ENCODE assay signal across 13 cellular contexts in the genomic region with DNA sequence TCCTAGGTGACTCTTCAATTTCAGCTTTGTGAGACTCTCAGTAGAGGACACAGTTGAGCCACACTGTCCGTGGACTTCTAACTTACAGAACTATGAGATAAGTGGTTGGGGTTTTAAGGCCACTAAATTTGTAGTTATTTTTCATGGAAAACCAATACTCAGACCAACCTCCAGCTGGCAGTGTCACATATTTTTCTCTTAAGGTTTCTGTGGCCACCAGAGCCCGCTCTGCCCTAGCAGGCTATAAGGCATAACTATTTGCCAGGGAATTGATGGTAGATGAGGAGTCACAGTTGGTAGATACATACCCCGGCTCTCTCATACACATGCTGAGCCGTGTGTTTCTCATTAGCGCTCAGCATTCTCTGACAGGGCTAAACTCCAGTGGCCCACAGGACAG.
DNase-seq lines count a peak whose midpoint lies in the region; ATAC-seq, FAIRE-seq and TF ChIP-seq lines count a peak whose summit lies in the region.
"Had no signal": no experiment of that assay in that cellular context is flagged by ENCODE, and none has a peak within 500 bp of the region (broad histone marks: within the 10 kb centered on the region; RNA-seq: fewer than 3 reads in every experiment).

No MANE protein-coding gene starts in this region.

- no peak overlapping the region for H3K23ac ChIP-seq in H1 (ENCODE audit: insufficient read length)

- H2BK5ac ChIP-seq in H1 (ENCODE audit: low read depth, low read length), result no peak overlapping the region

- DNase-seq in GM04504 (ENCODE audit: low read depth), result peak; percentile 1
- no peak for DNase-seq in H1 (ENCODE audit: low read depth in 1 of 2, low spot score in 2 of 2)
- no peak for DNase-seq in right lobe of liver
- no peak for DNase-seq in CD8-positive, alpha-beta T cell
- DNase-seq in activated CD4-positive, alpha-beta T cell treated with anti-CD3 and anti-CD28 coated beads, Interleukin-2, amount 50 U/mL, for 48 hours, result no peak
- DNase-seq: activated naive CD8-positive, alpha-beta T cell treated with anti-CD3 and anti-CD28 coated beads, Interleukin-2, amount 50 U/mL, for 24 hours; activated T-cell treated with anti-CD3 and anti-CD28 coated beads, Interleukin-2, amount 50 U/mL, for 24 hours; cortex of kidney; T-cell had no signal

- H4K5ac ChIP-seq in H1 (ENCODE audit: insufficient read length, low read depth, low read length), result no peak overlapping the region

- no peak overlapping the region for H3K4me3 ChIP-seq in OCI-LY3 (ENCODE audit: low read length)
- no peak overlapping the region for H3K4me3 ChIP-seq in H1 (ENCODE audit: extremely low read depth in 1 of 4, insufficient read depth in 2 of 4, low read depth in 3 of 4, low read length in 4 of 4)
- H3K4me3 ChIP-seq in right lobe of liver, result no peak overlapping the region
- no peak overlapping the region for H3K4me3 ChIP-seq in CD8-positive, alpha-beta T cell (ENCODE audit: low read depth, low read length)
- H3K4me3 ChIP-seq: esophagus muscularis mucosa had no signal

- H3K79me1 ChIP-seq in H1 (ENCODE audit: low read depth, low read length), result no peaks in the 10 kb centered on the region

- H3K18ac ChIP-seq in H1 (ENCODE audit: extremely low read depth, low read length), result no peak overlapping the region

- H3K27me3 ChIP-seq in OCI-LY3 (ENCODE audit: low read depth, low read length), result no peaks in the 10 kb centered on the region
- H3K27me3 ChIP-seq in H1 (replicated peaks in 1 of 4; ENCODE audit: control insufficient read depth in 3 of 4, extremely low read depth in 1 of 4, insufficient read depth in 3 of 4, low read length in 3 of 4), result no peaks in the 10 kb centered on the region
- no peaks in the 10 kb centered on the region for H3K27me3 ChIP-seq in right lobe of liver
- no peaks in the 10 kb centered on the region for H3K27me3 ChIP-seq in CD8-positive, alpha-beta T cell (ENCODE audit: insufficient read depth, low read length)
- H3K27me3 ChIP-seq: esophagus muscularis mucosa had no signal

- H4K8ac ChIP-seq in H1 (ENCODE audit: extremely low read depth, insufficient read depth, low read length), result no peak overlapping the region

- H3K27ac Mint-ChIP-seq in CD8-positive, alpha-beta T cell, result no peak overlapping the region
- H3K27ac Mint-ChIP-seq: activated naive CD8-positive, alpha-beta T cell treated with anti-CD3 and anti-CD28 coated beads, Interleukin-2, amount 50 U/mL, for 24 hours; activated T-cell treated with anti-CD3 and anti-CD28 coated beads, Interleukin-2, amount 50 U/mL, for 24 hours; stimulated activated naive CD8-positive, alpha-beta T cell treated with anti-CD3 and anti-CD28 coated beads, Interleukin-15, Interleukin-2, amounts not matched to agents 100 ng/mL and 50 ng/mL, for 24 hours; T-cell had no signal

- no peak overlapping the region for H3K4me3 Mint-ChIP-seq in CD8-positive, alpha-beta T cell
- H3K4me3 Mint-ChIP-seq: activated naive CD8-positive, alpha-beta T cell treated with anti-CD3 and anti-CD28 coated beads, Interleukin-2, amount 50 U/mL, for 24 hours; activated T-cell treated with anti-CD3 and anti-CD28 coated beads, Interleukin-2, amount 50 U/mL, for 24 hours; stimulated activated naive CD8-positive, alpha-beta T cell treated with anti-CD3 and anti-CD28 coated beads, Interleukin-15, Interleukin-2, amounts not matched to agents 100 ng/mL and 50 ng/mL, for 24 hours; T-cell had no signal

- intact Hi-C loops in right lobe of liver (cut with DNase I), result no loop called here
- intact Hi-C loops in CD8-positive, alpha-beta T cell (cut with DNase I, micrococcal nuclease), result no loop called here

- no peak overlapping the region for H3K14ac ChIP-seq in H1 (ENCODE audit: insufficient read length)

- no peak overlapping the region for H2BK120ac ChIP-seq in H1 (replicated peaks; ENCODE audit: low read depth, low read length)

- H3K9me3 Mint-ChIP-seq in CD8-positive, alpha-beta T cell, result peaks cover 5% of the 10 kb centered on the region

- H3K9me3 ChIP-seq in OCI-LY3 (ENCODE audit: insufficient read depth, low read length), result no peaks in the 10 kb centered on the region
- no peaks in the 10 kb centered on the region for H3K9me3 ChIP-seq in H1 (ENCODE audit: insufficient read depth in 2 of 2, low read depth in 1 of 2, low read length in 1 of 2)
- H3K9me3 ChIP-seq in right lobe of liver, result no peaks in the 10 kb centered on the region
- no peaks in the 10 kb centered on the region for H3K9me3 ChIP-seq in CD8-positive, alpha-beta T cell (ENCODE audit: low read length)
- H3K9me3 ChIP-seq: esophagus muscularis mucosa had no signal

- H3K27me3 Mint-ChIP-seq in CD8-positive, alpha-beta T cell (ENCODE audit: low read depth), result no peaks in the 10 kb centered on the region
- H3K27me3 Mint-ChIP-seq: activated naive CD8-positive, alpha-beta T cell treated with anti-CD3 and anti-CD28 coated beads, Interleukin-2, amount 50 U/mL, for 24 hours; activated T-cell treated with anti-CD3 and anti-CD28 coated beads, Interleukin-2, amount 50 U/mL, for 24 hours; stimulated activated naive CD8-positive, alpha-beta T cell treated with anti-CD3 and anti-CD28 coated beads, Interleukin-15, Interleukin-2, amounts not matched to agents 100 ng/mL and 50 ng/mL, for 24 hours; T-cell had no signal

- TF ChIP-seq CTCF in OCI-LY3 (IDR thresholded peaks at IDR 0.05; ENCODE audit: low read depth, low read length) (peak; percentile 13; the same call in 1 of the 2 replicates), H1 (IDR thresholded peaks at IDR 0.05; ENCODE audit: control extremely low read depth in 1 of 3, insufficient read depth in 1 of 3, low read depth in 1 of 3, low read length in 3 of 3) (peak; percentile 4 to 85 (median 41)), right lobe of liver (IDR thresholded peaks at IDR 0.05) (peak; percentile 42 to 89 (median 52))
- no peak for TF ChIP-seq CTCF in CD8-positive, alpha-beta T cell (IDR thresholded peaks at IDR 0.05)

- H3K79me2 ChIP-seq in OCI-LY3 (ENCODE audit: low read length), result no peaks in the 10 kb centered on the region
- H3K79me2 ChIP-seq in H1 (ENCODE audit: control insufficient read depth in 1 of 2, insufficient read depth in 2 of 2, low read length in 2 of 2), result no peaks in the 10 kb centered on the region

- H3K4me2 ChIP-seq in OCI-LY3 (ENCODE audit: low read length) (no peak overlapping the region), H1 (ENCODE audit: insufficient read depth in 1 of 2, low read depth in 2 of 2, low read length in 2 of 2) (no peak overlapping the region)

- no peak for TF ChIP-seq POLR2A in H1 (IDR thresholded peaks at IDR 0.05; ENCODE audit: control extremely low read depth in 1 of 2, low read depth in 2 of 2, low read length in 2 of 2)
- TF ChIP-seq POLR2A in right lobe of liver (IDR thresholded peaks at IDR 0.05), result no peak

- no peak overlapping the region for H2BK12ac ChIP-seq in H1 (ENCODE audit: low read depth, low read length)

- H4K20me1 ChIP-seq in OCI-LY3 (ENCODE audit: insufficient read depth, low read length), result peaks cover 6% of the 10 kb centered on the region; the same call in 1 of the 2 replicates
- H4K20me1 ChIP-seq in H1 (replicated peaks in 1 of 2; ENCODE audit: control insufficient read depth in 1 of 2, insufficient read depth in 2 of 2, low read length in 2 of 2), result no peaks in the 10 kb centered on the region

- H3K4me1 Mint-ChIP-seq in CD8-positive, alpha-beta T cell (ENCODE audit: low read depth), result no peaks in the 10 kb centered on the region
- H3K4me1 Mint-ChIP-seq: activated naive CD8-positive, alpha-beta T cell treated with anti-CD3 and anti-CD28 coated beads, Interleukin-2, amount 50 U/mL, for 24 hours; T-cell had no signal

- H3K9ac ChIP-seq in OCI-LY3 (ENCODE audit: low read length), result no peak overlapping the region
- H3K9ac ChIP-seq in H1 (replicated peaks in 1 of 4; ENCODE audit: extremely low read depth in 1 of 4, low read depth in 3 of 4, low read length in 3 of 4), result no peak overlapping the region

- ATAC-seq in right lobe of liver (peak; percentile 74 to 86 (median 78)), HG03097 (IDR thresholded peaks at IDR 0.05; ENCODE audit: low FRiP score, unreplicated experiment) (no peak)
- no peak for ATAC-seq in CD8-positive, alpha-beta T cell
- ATAC-seq: activated naive CD8-positive, alpha-beta T cell treated with anti-CD3 and anti-CD28 coated beads, Interleukin-2, amount 50 U/mL, for 24 hours; T-cell had no signal

- no peak overlapping the region for H3K56ac ChIP-seq in H1 (replicated peaks; ENCODE audit: insufficient read length, low read depth, low read length)

- TF ChIP-seq RAD21 in H1 (IDR thresholded peaks at IDR 0.05 in 1 of 2, conservative IDR thresholded peaks at IDR 0.05 in 1 of 2; ENCODE audit: low read depth in 2 of 2, low read length in 2 of 2), result peak; percentile 58 to 59

- no peak overlapping the region for H3K4ac ChIP-seq in H1 (replicated peaks; ENCODE audit: insufficient read length, low read depth, low read length)

- H2AFZ ChIP-seq in OCI-LY3 (ENCODE audit: low read depth, low read length) (no peak overlapping the region), H1 (ENCODE audit: low read length) (no peak overlapping the region)

- H2BK20ac ChIP-seq in H1 (ENCODE audit: low read length), result no peak overlapping the region

- POLR2A ChIA-PET in H1 (lab: Charles Lee; ENCODE audit: partially characterized antibody), result no interaction called here
- POLR2A ChIA-PET in CD8-positive, alpha-beta T cell (lab: Charles Lee), result no interaction called here

- no peaks in the 10 kb centered on the region for H3K23me2 ChIP-seq in H1 (ENCODE audit: low read depth, low read length)

- TF ChIP-seq EP300 in H1 (IDR thresholded peaks at IDR 0.05; ENCODE audit: borderline replicate concordance in 1 of 2, low read depth in 2 of 2, low read length in 2 of 2), result no peak

- CTCF ChIA-PET in H1 (lab: Charles Lee; ENCODE audit: partially characterized antibody), result interaction anchor here (1.0 to 2.4 kb wide), 4 partner anchors 10 to 317 kb away, joined by 3 to 8 read pairs (median 4); no protein-coding TSS in a partner anchor
- CTCF ChIA-PET in CD8-positive, alpha-beta T cell (lab: Charles Lee), result no interaction called here

- H3K4me1 ChIP-seq in OCI-LY3 (ENCODE audit: low read length) (no peaks in the 10 kb centered on the region), H1 (replicated peaks in 1 of 4; ENCODE audit: control insufficient read depth in 3 of 4, insufficient read depth in 4 of 4, low read length in 3 of 4) (no peaks in the 10 kb centered on the region), right lobe of liver (no peaks in the 10 kb centered on the region)
- no peaks in the 10 kb centered on the region for H3K4me1 ChIP-seq in CD8-positive, alpha-beta T cell (ENCODE audit: insufficient read depth, low read length)
- H3K4me1 ChIP-seq: esophagus muscularis mucosa had no signal

- no peak overlapping the region for H2BK15ac ChIP-seq in H1 (ENCODE audit: low read length)

- H3K36me3 ChIP-seq in OCI-LY3 (replicated peaks; ENCODE audit: low read depth, low read length), result peaks cover 3% of the 10 kb centered on the region
- H3K36me3 ChIP-seq in H1 (ENCODE audit: control insufficient read depth in 2 of 4, insufficient read depth in 4 of 4, low read length in 3 of 4), result no peaks in the 10 kb centered on the region
- H3K36me3 ChIP-seq in right lobe of liver, result no peaks in the 10 kb centered on the region
- no peaks in the 10 kb centered on the region for H3K36me3 ChIP-seq in CD8-positive, alpha-beta T cell (ENCODE audit: insufficient read depth, low read length)
- H3K36me3 ChIP-seq: esophagus muscularis mucosa had no signal

- H3K36me3 Mint-ChIP-seq in CD8-positive, alpha-beta T cell, result no peaks in the 10 kb centered on the region
- H3K36me3 Mint-ChIP-seq: T-cell had no signal

- H2AK5ac ChIP-seq in H1 (ENCODE audit: low read depth, low read length), result no peak overlapping the region

- H3K27ac ChIP-seq in OCI-LY3 (ENCODE audit: low read length) (no peak overlapping the region), H1 (ENCODE audit: low read depth, low read length) (no peak overlapping the region), right lobe of liver (no peak overlapping the region)
- no peak overlapping the region for H3K27ac ChIP-seq in CD8-positive, alpha-beta T cell (ENCODE audit: low read depth, low read length)
- H3K27ac ChIP-seq: esophagus muscularis mucosa had no signal

- 83% methylated on average over 4 of the region's 5 CpGs; no CpG with 5 or more reads in 1 of the 2 experiments for WGBS in H1 (ENCODE audit: extremely low coverage in 1 of 2, insufficient coverage in 1 of 2, insufficient read length in 1 of 2, insufficient replicate concordance in 2 of 2, low coverage in 1 of 2, low lambda C conversion rate in 2 of 2, missing lambda C conversion rate in 1 of 2), 2 experiments
- 57% methylated on average over 5 of the region's 5 CpGs for WGBS in right lobe of liver (ENCODE audit: insufficient coverage, low coverage, low lambda C conversion rate, missing lambda C conversion rate)

- FAIRE-seq in H1 (lab: Jason Lieb, UNC), result no peak

- no peak overlapping the region for H4K91ac ChIP-seq in H1 (replicated peaks; ENCODE audit: insufficient read length, low read length)

Comparison
In these comparisons a context has a peak if more than half of its experiments do, and no peak if none do; other contexts are left out.
1. ATAC-seq: peak in right lobe of liver (4 of 4); none in CD8-positive, alpha-beta T cell (single experiment) and HG03097 (single experiment).